ENCODE assay signal across 8 cellular contexts in genomic region chr2:105328281-105329196, GRCh38. TPM values are rescaled to one million over a fixed set of nuclear protein-coding genes. Genes with fewer than 3 reads are reported as not detected.
DNase-seq lines count a peak whose midpoint lies in the region; ATAC-seq and TF ChIP-seq lines count a peak whose summit lies in the region.

No MANE protein-coding gene starts in this region.

- no peaks in the 10 kb centered on the region for H3K9me3 Mint-ChIP-seq in activated naive CD4-positive, alpha-beta T cell treated with anti-CD3 and anti-CD28 coated beads for 36 hours
- peaks cover 2% of the 10 kb centered on the region for H3K9me3 Mint-ChIP-seq in glutamatergic neuron (ENCODE audit: unreplicated experiment)
- no peaks in the 10 kb centered on the region for H3K9me3 Mint-ChIP-seq in osteocyte (ENCODE audit: unreplicated experiment)

- TF ChIP-seq CTCF in glutamatergic neuron (IDR thresholded peaks at IDR 0.05; ENCODE audit: partially characterized antibody, unreplicated experiment), result no peak
- no peak for TF ChIP-seq CTCF in osteocyte (IDR thresholded peaks at IDR 0.05)

- CTCF ChIA-PET in activated naive CD4-positive, alpha-beta T cell treated with anti-CD3 and anti-CD28 coated beads for 36 hours (lab: Charles Lee), result interaction anchor here (1.4 kb wide), 1 partner anchor 9 kb away, joined by 3 read pairs; no protein-coding TSS in a partner anchor

- peaks cover 2% of the 10 kb centered on the region for H3K36me3 Mint-ChIP-seq in activated naive CD4-positive, alpha-beta T cell treated with anti-CD3 and anti-CD28 coated beads for 36 hours (ENCODE audit: low read depth)
- no peaks in the 10 kb centered on the region for H3K36me3 Mint-ChIP-seq in glutamatergic neuron (ENCODE audit: unreplicated experiment)
- H3K36me3 Mint-ChIP-seq in osteocyte (ENCODE audit: unreplicated experiment), result no peaks in the 10 kb centered on the region

- H3K27ac Mint-ChIP-seq in activated naive CD4-positive, alpha-beta T cell treated with anti-CD3 and anti-CD28 coated beads for 36 hours, result peak overlapping the region; percentile 81
- H3K27ac Mint-ChIP-seq in glutamatergic neuron (ENCODE audit: unreplicated experiment), result peak overlapping the region; percentile 41
- peak overlapping the region; percentile 80 for H3K27ac Mint-ChIP-seq in osteocyte (ENCODE audit: unreplicated experiment)

- H3K27me3 Mint-ChIP-seq in activated naive CD4-positive, alpha-beta T cell treated with anti-CD3 and anti-CD28 coated beads for 36 hours (ENCODE audit: low read depth), result no peaks in the 10 kb centered on the region
- H3K27me3 Mint-ChIP-seq in glutamatergic neuron (ENCODE audit: unreplicated experiment) (peaks cover 1% of the 10 kb centered on the region), osteocyte (ENCODE audit: unreplicated experiment) (no peaks in the 10 kb centered on the region)

- peak; percentile 30 to 64 for DNase-seq in AML-193 (lab: John Stamatoyannopoulos, UW)
- DNase-seq in NCI-H510A treated with DMSO at 0.1 percent for 48 hours (lab: John Stamatoyannopoulos, UW), result peak; percentile 72
- peak; percentile 67 for DNase-seq in activated naive CD4-positive, alpha-beta T cell treated with anti-CD3 and anti-CD28 coated beads for 36 hours
- no peak for DNase-seq in glutamatergic neuron
- DNase-seq in osteocyte (ENCODE audit: extremely low spot score, unreplicated experiment), result no peak
- DNase-seq in NCI-H2227 (lab: John Stamatoyannopoulos, UW; ENCODE audit: unreplicated experiment), result no peak

- ATAC-seq in GM18907 (IDR thresholded peaks at IDR 0.05; ENCODE audit: unreplicated experiment), result peak; percentile 41
- ATAC-seq in GM18861 (IDR thresholded peaks at IDR 0.05; ENCODE audit: unreplicated experiment), result no peak

- intact Hi-C loops in activated naive CD4-positive, alpha-beta T cell treated with anti-CD3 and anti-CD28 coated beads for 36 hours (cut with micrococcal nuclease), result loop anchor here (1.0 to 5.0 kb wide), 2 partner anchors 9 to 291 kb away; partner anchors contain the start of genes C2orf49 and MRPS9

- H3K4me1 Mint-ChIP-seq in activated naive CD4-positive, alpha-beta T cell treated with anti-CD3 and anti-CD28 coated beads for 36 hours (ENCODE audit: low read depth), result peaks cover 50% of the 10 kb centered on the region
- H3K4me1 Mint-ChIP-seq in glutamatergic neuron (ENCODE audit: low read depth, unreplicated experiment) (peaks cover 5% of the 10 kb centered on the region), osteocyte (ENCODE audit: unreplicated experiment) (peaks cover 39% of the 10 kb centered on the region)

- H3K4me3 Mint-ChIP-seq in activated naive CD4-positive, alpha-beta T cell treated with anti-CD3 and anti-CD28 coated beads for 36 hours, result peak overlapping the region; percentile 85
- H3K4me3 Mint-ChIP-seq in glutamatergic neuron (ENCODE audit: unreplicated experiment) (peak overlapping the region; percentile 92), osteocyte (ENCODE audit: unreplicated experiment) (peak overlapping the region; percentile 91)

RNA-seq across cellular contexts. Expression of gene TGFBRAP1, which starts 1.0 kb away (rescaled TPM):
- total RNA-seq in activated naive CD4-positive, alpha-beta T cell treated with anti-CD3 and anti-CD28 coated beads for 36 hours, result 10 to 100 TPM; 13.6 to 15.3 TPM
- total RNA-seq in glutamatergic neuron (ENCODE audit: unreplicated experiment) (14.9 TPM), osteocyte (17.9 and 21.2 TPM in 2 replicates)

RNA-seq across cellular contexts. Expression of gene C2orf49, which starts 8.8 kb away (rescaled TPM):
- total RNA-seq in activated naive CD4-positive, alpha-beta T cell treated with anti-CD3 and anti-CD28 coated beads for 36 hours, result 10 to 100 TPM; 15.6 to 16.4 TPM
- total RNA-seq in glutamatergic neuron (ENCODE audit: unreplicated experiment) (10.7 TPM), osteocyte (19.3 and 20.7 TPM in 2 replicates)

Comparison
In these comparisons a context has a peak if more than half of its experiments do, and no peak if none do; other contexts are left out.
1. DNase-seq: peak in AML-193 (2 of 2), NCI-H510A treated with DMSO at 0.1 percent for 48 hours (single experiment) and activated naive CD4-positive, alpha-beta T cell treated with anti-CD3 and anti-CD28 coated beads for 36 hours (single experiment); none in glutamatergic neuron (single experiment), osteocyte (single experiment) and NCI-H2227 (single experiment).
2. Peak in every context shown above with its lines, with median percentiles within 50 percentile points of each other: H3K27ac Mint-ChIP-seq and H3K4me3 Mint-ChIP-seq.